ENCODE assay signal across 8 cellular contexts in genomic region chr6:28447512-28447906, GRCh38. TPM values are rescaled to one million over a fixed set of nuclear protein-coding genes. Genes with fewer than 3 reads are reported as not detected.
DNase-seq lines count a peak whose midpoint lies in the region; FAIRE-seq and TF ChIP-seq lines count a peak whose summit lies in the region.
"Not testable (repeated sequence)": the region's sequence is repeated elsewhere in the genome, so short reads cannot be mapped to it uniquely, and the experiment has no call there.

No MANE protein-coding gene starts in this region.

- H3K27me3 ChIP-seq in AG04450 (ENCODE audit: control insufficient read depth, insufficient read depth, low read length) = not testable (repeated sequence)
- H3K27me3 ChIP-seq in left ventricle myocardium inferior (ENCODE audit: low read depth) = peaks cover 82% of the 10 kb centered on the region

- CTCF ChIA-PET in AG04450 (lab: Charles Lee) = not testable (repeated sequence)

- intact Hi-C loops in left ventricle myocardium inferior (cut with micrococcal nuclease) = not testable (repeated sequence)

- peaks cover 20% of the 10 kb centered on the region for H3K4me1 Mint-ChIP-seq in activated naive CD8-positive, alpha-beta T cell treated with anti-CD3 and anti-CD28 coated beads for 36 hours
- not testable (repeated sequence) for H3K4me1 Mint-ChIP-seq in mesothelial cell of epicardium
- peaks cover 10% of the 10 kb centered on the region for H3K4me1 Mint-ChIP-seq in progenitor cell of endocrine pancreas (ENCODE audit: low read depth)

- not testable (repeated sequence) for H3K9me3 ChIP-seq in AG04450 (ENCODE audit: control insufficient read depth, insufficient read depth, low read length); left ventricle myocardium inferior (replicated peaks)

- H3K27ac Mint-ChIP-seq in activated naive CD8-positive, alpha-beta T cell treated with anti-CD3 and anti-CD28 coated beads for 36 hours; mesothelial cell of epicardium; progenitor cell of endocrine pancreas: not testable (repeated sequence)

- POLR2A ChIA-PET in AG04450 (lab: Yijun Ruan, JAX) = interaction anchor here (0.7 kb wide), 1 partner anchor 48 kb away, joined by 3 read pairs; the partner anchor contains the start of gene ZSCAN12

- not testable (repeated sequence) for H3K27ac ChIP-seq in AG04450 (ENCODE audit: low read depth, low read length); coronary artery; left ventricle myocardium inferior (replicated peaks)

- peaks cover 12% of the 10 kb centered on the region for H3K9me3 Mint-ChIP-seq in activated naive CD8-positive, alpha-beta T cell treated with anti-CD3 and anti-CD28 coated beads for 36 hours
- not testable (repeated sequence) for H3K9me3 Mint-ChIP-seq in mesothelial cell of epicardium; progenitor cell of endocrine pancreas (ENCODE audit: low read depth)

- not testable (repeated sequence) for TF ChIP-seq CTCF in AG04450 (IDR thresholded peaks at IDR 0.05; ENCODE audit: low read depth, low read length); WI38 (IDR thresholded peaks at IDR 0.05; ENCODE audit: low read depth, low read length); coronary artery (IDR thresholded peaks at IDR 0.05); left ventricle myocardium inferior (IDR thresholded peaks at IDR 0.05; ENCODE audit: borderline replicate concordance); mesothelial cell of epicardium (IDR thresholded peaks at IDR 0.05; ENCODE audit: unreplicated experiment); progenitor cell of endocrine pancreas (IDR thresholded peaks at IDR 0.05; ENCODE audit: unreplicated experiment)

- H3K4me3 ChIP-seq in AG04450 (ENCODE audit: low read depth, low read length) (peak overlapping the region; percentile 60), WI38 (ENCODE audit: low read depth, low read length) (peak overlapping the region; percentile 65), coronary artery (peak overlapping the region; percentile 64), left ventricle myocardium inferior (peak overlapping the region; percentile 57)

- peaks cover 16% of the 10 kb centered on the region for H3K36me3 Mint-ChIP-seq in activated naive CD8-positive, alpha-beta T cell treated with anti-CD3 and anti-CD28 coated beads for 36 hours
- not testable (repeated sequence) for H3K36me3 Mint-ChIP-seq in mesothelial cell of epicardium; progenitor cell of endocrine pancreas (ENCODE audit: insufficient read depth)

- peak overlapping the region; percentile 72 for H3K4me3 Mint-ChIP-seq in activated naive CD8-positive, alpha-beta T cell treated with anti-CD3 and anti-CD28 coated beads for 36 hours
- H3K4me3 Mint-ChIP-seq in mesothelial cell of epicardium (peak overlapping the region; percentile 69), progenitor cell of endocrine pancreas (ENCODE audit: low read depth) (peak overlapping the region; percentile 87)

- FAIRE-seq in HTR-8/SVneo (lab: Jason Lieb, UNC) = peak; percentile 42

- H3K4me1 ChIP-seq in left ventricle myocardium inferior = peaks cover 13% of the 10 kb centered on the region

- not testable (repeated sequence) for DNase-seq in AG04450 (ENCODE audit: low read depth, low spot score); HTR-8/SVneo (ENCODE audit: insufficient read length, low spot score); activated naive CD8-positive, alpha-beta T cell treated with anti-CD3 and anti-CD28 coated beads for 36 hours; coronary artery (ENCODE audit: low spot score); left ventricle myocardium inferior; mesothelial cell of epicardium (ENCODE audit: low spot score in 2 of 2, unreplicated experiment in 2 of 2); progenitor cell of endocrine pancreas (ENCODE audit: low spot score, unreplicated experiment)

- H3K36me3 ChIP-seq in left ventricle myocardium inferior = not testable (repeated sequence)

- H3K27me3 Mint-ChIP-seq in activated naive CD8-positive, alpha-beta T cell treated with anti-CD3 and anti-CD28 coated beads for 36 hours = peaks cover 25% of the 10 kb centered on the region
- H3K27me3 Mint-ChIP-seq in mesothelial cell of epicardium (ENCODE audit: low read depth) = peaks cover 18% of the 10 kb centered on the region
- H3K27me3 Mint-ChIP-seq in progenitor cell of endocrine pancreas = not testable (repeated sequence)

RNA-seq across cellular contexts. Expression of gene ZSCAN23, which starts 4.2 kb away (rescaled TPM):
- 3.5 and 4.6 TPM in 2 replicates for polyA plus RNA-seq in AG04450 (2011; rRNA removed)
- 7.1 and 7.5 TPM in 2 replicates for polyA minus RNA-seq in AG04450 (2011; rRNA and poly(A)+ RNA removed)
- total RNA-seq in activated naive CD8-positive, alpha-beta T cell treated with anti-CD3 and anti-CD28 coated beads for 36 hours = 1 to 10 TPM; 1.3 to 1.6 TPM
- total RNA-seq in left ventricle myocardium inferior (1.5 TPM), mesothelial cell of epicardium (10.4 to 13.9 TPM (median 13.5 TPM) in 3 replicates), progenitor cell of endocrine pancreas (21.4 and 22.6 TPM in 2 replicates)

RNA-seq across cellular contexts. Expression of gene ZSCAN12, which starts 48.0 kb away (rescaled TPM):
- polyA plus RNA-seq in AG04450 (2011; rRNA removed) = 4.0 and 5.5 TPM in 2 replicates
- polyA minus RNA-seq in AG04450 (2011; rRNA and poly(A)+ RNA removed) = 6.1 and 8.2 TPM in 2 replicates
- total RNA-seq in activated naive CD8-positive, alpha-beta T cell treated with anti-CD3 and anti-CD28 coated beads for 36 hours = 1 to 10 TPM; 6.8 to 7.2 TPM
- total RNA-seq in left ventricle myocardium inferior = 1.8 TPM
- total RNA-seq in mesothelial cell of epicardium = 13.4 to 14.0 TPM (median 13.9 TPM) in 3 replicates
- total RNA-seq in progenitor cell of endocrine pancreas = 16.3 and 17.5 TPM in 2 replicates
